In genomic region chr13:25977216-25977615, GRCh38 we compare ENCODE assay signal across 10 cellular contexts.
A peak's percentile ranks its signal among the peaks of the same experiment; 100 is the strongest.
DNase-seq lines count a peak whose midpoint lies in the region; FAIRE-seq and TF ChIP-seq lines count a peak whose summit lies in the region.
"Had no signal": no experiment of that assay in that cellular context is flagged by ENCODE, and none has a peak within 500 bp of the region (broad histone marks: within the 10 kb centered on the region; RNA-seq: fewer than 3 reads in every experiment).

No MANE protein-coding gene starts in this region.

- no peak overlapping the region for H4K91ac ChIP-seq in H1 (replicated peaks; ENCODE audit: insufficient read length, low read length)

- H2BK20ac ChIP-seq in H1 (ENCODE audit: low read length): no peak overlapping the region

- WGBS in H1 (ENCODE audit: extremely low coverage in 1 of 2, insufficient coverage in 1 of 2, insufficient read length in 1 of 2, insufficient replicate concordance in 2 of 2, low coverage in 1 of 2, low lambda C conversion rate in 2 of 2, missing lambda C conversion rate in 1 of 2), 2 experiments: 4% methylated on average over 10 of the region's 10 CpGs; no CpG with 5 or more reads in 1 of the 2 experiments

- H2BK120ac ChIP-seq in H1 (replicated peaks; ENCODE audit: low read depth, low read length): no peak overlapping the region

- no peak for TF ChIP-seq CTCF in H1 (IDR thresholded peaks at IDR 0.05; ENCODE audit: control extremely low read depth in 1 of 3, insufficient read depth in 1 of 3, low read depth in 1 of 3, low read length in 3 of 3)
- TF ChIP-seq CTCF in nephron (IDR thresholded peaks at IDR 0.05; ENCODE audit: unreplicated experiment in 3 of 3): no peak
- TF ChIP-seq CTCF in ascending aorta (IDR thresholded peaks at IDR 0.05): no peak

- POLR2A ChIA-PET in H1 (lab: Charles Lee; ENCODE audit: partially characterized antibody): interaction anchor here (0.9 to 1.2 kb wide), 4 partner anchors 12 to 72 kb away, joined by 3 to 5 read pairs (median 4); no protein-coding TSS in a partner anchor

- FAIRE-seq in H1 (lab: Jason Lieb, UNC): peak; percentile 94

- H4K5ac ChIP-seq in H1 (ENCODE audit: insufficient read length, low read depth, low read length): no peak overlapping the region

- no peak overlapping the region for H3K23ac ChIP-seq in H1 (ENCODE audit: insufficient read length)

- H3K4me3 Mint-ChIP-seq in nephron: peak overlapping the region; percentile 67 to 75 (median 70)

- intact Hi-C loops in ascending aorta (cut with DNase I): no loop called here

- no peak for TF ChIP-seq EP300 in H1 (IDR thresholded peaks at IDR 0.05; ENCODE audit: borderline replicate concordance in 1 of 2, low read depth in 2 of 2, low read length in 2 of 2)

- no peak overlapping the region for H3K14ac ChIP-seq in H1 (ENCODE audit: insufficient read length)

- peak; percentile 20 for DNase-seq in NCI-H345 treated with DMSO at 0.1 percent for 48 hours (lab: John Stamatoyannopoulos, UW; ENCODE audit: unreplicated experiment)
- DNase-seq in H1 (ENCODE audit: low read depth in 1 of 2, low spot score in 2 of 2): peak; percentile 63 to 80
- no peak for DNase-seq in NCI-H524 (lab: John Stamatoyannopoulos, UW)
- no peak for DNase-seq in ascending aorta (ENCODE audit: low spot score in 2 of 2)
- no peak for DNase-seq in anterior cingulate cortex (lab: John Stamatoyannopoulos, UW)
- DNase-seq: activated T-cell treated with anti-CD3 and anti-CD28 coated beads, Interleukin-2, amount 50 U/mL, for 72 hours; DMS 273 treated with DMSO at 0.1 percent for 48 hours; Peyer's patch had no signal

- H3K56ac ChIP-seq in H1 (replicated peaks; ENCODE audit: insufficient read length, low read depth, low read length): no peak overlapping the region

- H3K4me3 ChIP-seq in HUES48 (ENCODE audit: low read depth, low read length) (no peak overlapping the region), H1 (ENCODE audit: extremely low read depth in 1 of 4, insufficient read depth in 2 of 4, low read depth in 3 of 4, low read length in 4 of 4) (no peak overlapping the region; a peak in 1 of 8 replicates), ascending aorta (no peak overlapping the region)
- H3K4me3 ChIP-seq: Peyer's patch had no signal

- no peaks in the 10 kb centered on the region for H3K79me2 ChIP-seq in H1 (ENCODE audit: control insufficient read depth in 1 of 2, insufficient read depth in 2 of 2, low read length in 2 of 2)

- H3K9me3 ChIP-seq in HUES48 (ENCODE audit: control insufficient read depth, insufficient read depth, low read length): no peaks in the 10 kb centered on the region
- H3K9me3 ChIP-seq in H1 (ENCODE audit: insufficient read depth in 2 of 2, low read depth in 1 of 2, low read length in 1 of 2): no peaks in the 10 kb centered on the region; a peak in 1 of 4 replicates
- no peaks in the 10 kb centered on the region for H3K9me3 ChIP-seq in ascending aorta
- H3K9me3 ChIP-seq: Peyer's patch had no signal

- H3K18ac ChIP-seq in H1 (ENCODE audit: extremely low read depth, low read length): peak overlapping the region; percentile 66; the same call in 1 of the 2 replicates

- no peaks in the 10 kb centered on the region for H4K20me1 ChIP-seq in H1 (replicated peaks in 1 of 2; ENCODE audit: control insufficient read depth in 1 of 2, insufficient read depth in 2 of 2, low read length in 2 of 2)

- no peaks in the 10 kb centered on the region for H3K36me3 ChIP-seq in HUES48 (ENCODE audit: control insufficient read depth, insufficient read depth, low read length)
- no peaks in the 10 kb centered on the region for H3K36me3 ChIP-seq in H1 (ENCODE audit: control insufficient read depth in 2 of 4, insufficient read depth in 4 of 4, low read length in 3 of 4)
- H3K36me3 ChIP-seq in ascending aorta: no peaks in the 10 kb centered on the region
- H3K36me3 ChIP-seq: Peyer's patch had no signal

- H3K4me1 ChIP-seq in HUES48 (ENCODE audit: control insufficient read depth, insufficient read depth, low read length) (peaks cover 44% of the 10 kb centered on the region), H1 (replicated peaks in 1 of 4; ENCODE audit: control insufficient read depth in 3 of 4, insufficient read depth in 4 of 4, low read length in 3 of 4) (peaks cover 3 to 24% (median 12%) of the 10 kb centered on the region in 4 experiments; a peak in 6 of 7 replicates), ascending aorta (no peaks in the 10 kb centered on the region)
- H3K4me1 ChIP-seq: Peyer's patch had no signal

- 0 out of 2 replicates have a peak, but pooled peaks cover 2% of the 10 kb centered on the region for H3K23me2 ChIP-seq in H1 (ENCODE audit: low read depth, low read length)

- H3K27me3 ChIP-seq in HUES48 (ENCODE audit: control insufficient read depth, insufficient read depth, low read length) (peaks cover 8% of the 10 kb centered on the region), H1 (replicated peaks in 1 of 4; ENCODE audit: control insufficient read depth in 3 of 4, extremely low read depth in 1 of 4, insufficient read depth in 3 of 4, low read length in 3 of 4) (peaks cover 0 to 3% (median 1%) of the 10 kb centered on the region in 4 experiments; a peak in 1 of 7 replicates), ascending aorta (no peaks in the 10 kb centered on the region)
- H3K27me3 ChIP-seq: Peyer's patch had no signal

- H3K36me3 Mint-ChIP-seq in nephron (ENCODE audit: low read depth): no peaks in the 10 kb centered on the region

- H3K4me1 Mint-ChIP-seq in nephron: peaks cover 51% of the 10 kb centered on the region

- no peak for TF ChIP-seq RAD21 in H1 (IDR thresholded peaks at IDR 0.05 in 1 of 2, conservative IDR thresholded peaks at IDR 0.05 in 1 of 2; ENCODE audit: low read depth in 2 of 2, low read length in 2 of 2)

- 0 out of 3 replicates have a peak, but pooled peaks of 1 of the 2 experiments have one; percentile 28 for TF ChIP-seq POLR2A in H1 (IDR thresholded peaks at IDR 0.05; ENCODE audit: control extremely low read depth in 1 of 2, low read depth in 2 of 2, low read length in 2 of 2)

- peak overlapping the region; percentile 51; the same call in 1 of the 2 replicates for H3K9ac ChIP-seq in HUES48 (ENCODE audit: low read depth, low read length)
- peak overlapping the region in 1 of 4 experiments; percentile 22; a peak in 3 of 7 replicates for H3K9ac ChIP-seq in H1 (replicated peaks in 1 of 4; ENCODE audit: extremely low read depth in 1 of 4, low read depth in 3 of 4, low read length in 3 of 4)

- H2BK12ac ChIP-seq in H1 (ENCODE audit: low read depth, low read length): no peak overlapping the region; the same call in 1 of the 2 replicates

- no peaks in the 10 kb centered on the region for H3K9me3 Mint-ChIP-seq in nephron
- H3K9me3 Mint-ChIP-seq: activated T-cell treated with anti-CD3 and anti-CD28 coated beads, Interleukin-2, amount 50 U/mL, for 72 hours had no signal

- no peaks in the 10 kb centered on the region for H3K79me1 ChIP-seq in H1 (ENCODE audit: low read depth, low read length)

- peak overlapping the region; percentile 91 for H3K27ac ChIP-seq in HUES48 (ENCODE audit: low read depth, low read length)
- H3K27ac ChIP-seq in H1 (ENCODE audit: low read depth, low read length): peak overlapping the region; percentile 28; the same call in 1 of the 2 replicates
- H3K27ac ChIP-seq in ascending aorta: no peak overlapping the region
- H3K27ac ChIP-seq: Peyer's patch had no signal

- no peak overlapping the region for H2AK5ac ChIP-seq in H1 (ENCODE audit: low read depth, low read length)

- peak overlapping the region; percentile 80; the same call in 1 of the 2 replicates for H2BK5ac ChIP-seq in H1 (ENCODE audit: low read depth, low read length)

- peak overlapping the region; percentile 21 to 40; a peak in 2 of 4 replicates for H3K4me2 ChIP-seq in H1 (ENCODE audit: insufficient read depth in 1 of 2, low read depth in 2 of 2, low read length in 2 of 2)

- no peak overlapping the region for H2BK15ac ChIP-seq in H1 (ENCODE audit: low read length)

- CTCF ChIA-PET in H1 (lab: Charles Lee; ENCODE audit: partially characterized antibody): interaction anchor here (0.8 to 1.2 kb wide), 2 partner anchors 62 to 85 kb away, joined by 3 read pairs; no protein-coding TSS in a partner anchor

- H4K8ac ChIP-seq in H1 (ENCODE audit: extremely low read depth, insufficient read depth, low read length): no peak overlapping the region

- no peak overlapping the region for H3K4ac ChIP-seq in H1 (replicated peaks; ENCODE audit: insufficient read length, low read depth, low read length)

- H2AFZ ChIP-seq in H1 (ENCODE audit: low read length): no peak overlapping the region

- peak overlapping the region; percentile 87 to 96 (median 95) for H3K27ac Mint-ChIP-seq in nephron
- H3K27ac Mint-ChIP-seq: activated T-cell treated with anti-CD3 and anti-CD28 coated beads, Interleukin-2, amount 50 U/mL, for 72 hours had no signal

- peaks cover 4% of the 10 kb centered on the region for H3K27me3 Mint-ChIP-seq in nephron (ENCODE audit: low read depth)

Comparison
In these comparisons a context has a peak if more than half of its experiments do, and no peak if none do; other contexts are left out.
1. H3K27ac ChIP-seq: peak in HUES48 (single experiment) and H1 (single experiment); none in ascending aorta (0 of 2).
2. DNase-seq: peak in NCI-H345 treated with DMSO at 0.1 percent for 48 hours (single experiment) and H1 (2 of 2); none in NCI-H524 (0 of 2), ascending aorta (0 of 2) and anterior cingulate cortex (0 of 58).